In genomic region chr1:201476670-201477344, GRCh38 we compare ENCODE assay signal across 14 cellular contexts. TPM values are rescaled to one million over a fixed set of nuclear protein-coding genes. Genes with fewer than 3 reads are reported as not detected.
A peak's percentile ranks its signal among the peaks of the same experiment; 100 is the strongest.
DNase-seq lines count a peak whose midpoint lies in the region; ATAC-seq and TF ChIP-seq lines count a peak whose summit lies in the region.
"Had no signal": no experiment of that assay in that cellular context is flagged by ENCODE, and none has a peak within 500 bp of the region (broad histone marks: within the 10 kb centered on the region; RNA-seq: fewer than 3 reads in every experiment).

No MANE protein-coding gene starts in this region.

- DNase-seq in CD1c-positive myeloid dendritic cell (ENCODE audit: extremely low spot score) (peak; percentile 67), HPDE6-E6E7 (ENCODE audit: extremely low spot score) (peak; percentile 72), astrocyte of the hippocampus (ENCODE audit: low read depth, low spot score) (peak; percentile 55), nephron progenitor cell (no peak), mucosa of descending colon (no peak), globus pallidus (ENCODE audit: low spot score) (no peak), NCI-H345 (lab: John Stamatoyannopoulos, UW) (no peak)
- DNase-seq: activated CD4-positive, alpha-beta memory T cell treated with anti-CD3 and anti-CD28 coated beads for 36 hours; activated effector memory CD4-positive, alpha-beta T cell treated with anti-CD3 and anti-CD28 coated beads, Interleukin-2, amount 50 U/mL, for 16 hours; stimulated activated CD4-positive, alpha-beta T cell treated with anti-CD3 and anti-CD28 coated beads, Interleukin-2, amount 100 ng/mL, for 24 hours had no signal

- no peak overlapping the region for H3K4me3 ChIP-seq in mucosa of descending colon

- no peaks in the 10 kb centered on the region for H3K9me3 ChIP-seq in mucosa of descending colon

- H3K4me3 Mint-ChIP-seq in nephron progenitor cell, result peak overlapping the region; percentile 15
- H3K4me3 Mint-ChIP-seq: activated CD4-positive, alpha-beta memory T cell treated with anti-CD3 and anti-CD28 coated beads for 36 hours; T-helper 2 cell treated with Interferon-gamma antibody and Interleukin-4, amounts not matched to agents 5 μg/mL and 100 μg/mL, for 36 hours had no signal

- no peaks in the 10 kb centered on the region for H3K36me3 ChIP-seq in mucosa of descending colon (ENCODE audit: low read depth)

- intact Hi-C loops in mucosa of descending colon (cut with DNase I, micrococcal nuclease), result no loop called here

- H3K4me1 ChIP-seq in mucosa of descending colon (ENCODE audit: low read depth), result peaks cover 22% of the 10 kb centered on the region

- H3K9me3 Mint-ChIP-seq in nephron progenitor cell, result no peaks in the 10 kb centered on the region
- H3K9me3 Mint-ChIP-seq: activated CD4-positive, alpha-beta memory T cell treated with anti-CD3 and anti-CD28 coated beads for 36 hours; T-helper 2 cell treated with Interferon-gamma antibody and Interleukin-4, amounts not matched to agents 5 μg/mL and 100 μg/mL, for 36 hours had no signal

- H3K27ac Mint-ChIP-seq in nephron progenitor cell, result no peak overlapping the region
- H3K27ac Mint-ChIP-seq: activated CD4-positive, alpha-beta memory T cell treated with anti-CD3 and anti-CD28 coated beads for 36 hours; T-helper 2 cell treated with Interferon-gamma antibody and Interleukin-4, amounts not matched to agents 5 μg/mL and 100 μg/mL, for 36 hours had no signal

- TF ChIP-seq CTCF in nephron progenitor cell (IDR thresholded peaks at IDR 0.05), result no peak
- TF ChIP-seq CTCF in mucosa of descending colon (IDR thresholded peaks at IDR 0.05), result no peak

- peaks cover 95% of the 10 kb centered on the region for H3K27me3 Mint-ChIP-seq in nephron progenitor cell (ENCODE audit: low read depth, poor library complexity)

- ATAC-seq in mucosa of descending colon, result no peak
- ATAC-seq in GM21447 (IDR thresholded peaks at IDR 0.05; ENCODE audit: unreplicated experiment), result no peak
- ATAC-seq: Panc1 had no signal

- peaks cover 30% of the 10 kb centered on the region for H3K4me1 Mint-ChIP-seq in nephron progenitor cell

- H3K36me3 Mint-ChIP-seq in nephron progenitor cell (ENCODE audit: low read depth), result no peaks in the 10 kb centered on the region
- H3K36me3 Mint-ChIP-seq: activated CD4-positive, alpha-beta memory T cell treated with anti-CD3 and anti-CD28 coated beads for 36 hours had no signal

RNA-seq across cellular contexts. Expression of gene PHLDA3, which starts 7.8 kb away (rescaled TPM):
- 100 to 1,000 TPM in 1 of 3 donors, 10 to 100 TPM in 1, 1 to 10 TPM in 1; 8.5 to 106 (median 12.4) TPM for total RNA-seq in mucosa of descending colon

RNA-seq across cellular contexts. Expression of gene CSRP1, which starts 30.1 kb away (rescaled TPM):
- 1,000 to 10,000 TPM in 1 of 3 donors, 100 to 1,000 TPM in 2; 150 to 1,587 (median 214) TPM for total RNA-seq in mucosa of descending colon

RNA-seq across cellular contexts. Expression of gene TNNI1, which starts 55.3 kb away (rescaled TPM):
- under 1 TPM; 0.13 to 0.64 (median 0.39) TPM for total RNA-seq in mucosa of descending colon
- total RNA-seq: activated CD4-positive, alpha-beta memory T cell treated with anti-CD3 and anti-CD28 coated beads for 36 hours; mesenteric fat pad had no signal

Comparison
In these comparisons a context has a peak if more than half of its experiments do, and no peak if none do; other contexts are left out.
1. DNase-seq: peak in CD1c-positive myeloid dendritic cell (single experiment), HPDE6-E6E7 (single experiment) and astrocyte of the hippocampus (single experiment); none in nephron progenitor cell (single experiment), mucosa of descending colon (0 of 3), globus pallidus (single experiment) and NCI-H345 (single experiment).